Comparison of ENCODE assay signal across 8 cellular contexts in the genomic region with DNA sequence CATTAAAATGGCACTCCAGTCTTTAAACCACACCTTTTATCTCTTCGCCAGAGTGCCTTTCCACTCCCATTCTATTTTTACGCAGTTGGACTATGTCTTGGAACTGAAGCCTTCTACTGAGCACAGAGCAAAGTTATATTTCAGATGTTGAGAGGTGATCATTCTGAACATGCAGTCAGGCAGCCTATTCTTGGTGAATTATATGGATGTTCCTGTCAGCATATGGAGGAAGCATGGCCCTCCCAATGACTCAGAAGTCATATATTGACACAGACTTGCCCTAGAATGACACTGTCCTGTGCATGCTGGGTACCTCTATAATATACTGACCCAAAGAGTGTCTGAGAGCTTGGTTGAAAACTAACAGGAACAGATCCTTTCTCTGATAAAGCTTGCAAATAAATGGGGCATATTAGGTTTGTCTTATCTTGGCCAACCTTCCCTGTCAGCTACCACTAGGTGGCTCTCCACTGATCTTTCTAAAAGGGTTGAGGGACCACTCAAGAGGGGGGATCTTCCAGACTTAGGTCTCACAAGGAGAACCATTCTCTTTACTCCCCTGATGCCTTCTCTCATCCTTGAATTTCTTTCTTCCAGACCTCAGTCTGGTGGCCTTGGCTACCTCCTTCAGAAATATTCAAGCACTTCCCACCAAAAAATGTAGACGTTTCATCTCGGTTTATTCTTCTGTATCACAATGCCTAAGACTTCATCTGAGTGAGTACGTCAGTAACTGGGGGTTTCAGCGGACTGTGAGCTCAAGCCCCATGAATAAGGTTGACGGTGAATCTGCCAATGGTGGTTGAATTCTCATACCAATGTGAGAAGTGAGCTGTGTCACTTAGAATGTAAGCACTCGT. TPM values are rescaled to one million over a fixed set of nuclear protein-coding genes. Genes with fewer than 3 reads are reported as not detected.
A peak's percentile ranks its signal among the peaks of the same experiment; 100 is the strongest.
DNase-seq lines count a peak whose midpoint lies in the region; ATAC-seq, FAIRE-seq and TF ChIP-seq lines count a peak whose summit lies in the region.

No MANE protein-coding gene starts in this region.

- peaks cover 5 to 23% (median 11%) of the 10 kb centered on the region in 3 donors for H3K27me3 Mint-ChIP-seq in CD14-positive monocyte (ENCODE audit: low read depth in 3 of 3)

- H3K27me3 ChIP-seq in brain microvascular endothelial cell (replicated peaks) (peaks cover 2% of the 10 kb centered on the region), HepG2 (ENCODE audit: control insufficient read depth in 1 of 2, insufficient read depth in 2 of 2, low read length in 2 of 2) (no peaks in the 10 kb centered on the region; a peak in 1 of 5 replicates), uterus (no peaks in the 10 kb centered on the region)

- peak; percentile 37; the same call in 1 of the 2 replicates for TF ChIP-seq RAD21 in HepG2 (CRISPR knock-in tag; IDR thresholded peaks at IDR 0.05)

- H3K36me3 ChIP-seq in brain microvascular endothelial cell (replicated peaks) (no peaks in the 10 kb centered on the region), HepG2 (replicated peaks in 1 of 2; ENCODE audit: control insufficient read depth in 1 of 2, insufficient read depth in 2 of 2, low read length in 2 of 2) (no peaks in the 10 kb centered on the region), uterus (no peaks in the 10 kb centered on the region)

- CTCF ChIA-PET in HepG2 (lab: Yijun Ruan, JAX; ENCODE audit: low intra/inter-chr PET ratio, low total read pairs): interaction anchor here (1.1 to 1.4 kb wide), 2 partner anchors 32 to 149 kb away, joined by 3 to 8 read pairs; a partner anchor contains a TSS

- TF ChIP-seq EP300 in HepG2 (IDR thresholded peaks at IDR 0.05; ENCODE audit: low read depth in 2 of 2, low read length in 2 of 2): peak in 1 of 2 experiments; percentile 34; a peak in 1 of 4 replicates
- TF ChIP-seq EP300 in HepG2 (CRISPR knock-in tag; IDR thresholded peaks at IDR 0.05; ENCODE audit: borderline replicate concordance): no peak

- no peak overlapping the region for H2AFZ ChIP-seq in HepG2 (ENCODE audit: low read length)

- ATAC-seq in HG02798 (IDR thresholded peaks at IDR 0.05; ENCODE audit: poor library complexity, unreplicated experiment) (peak; percentile 77), HepG2 (peak; percentile 90)

- no TSS peak for BruUV-seq in HepG2 (replicated peaks; lab: Mats Ljungman, UMichigan)

- H3K79me2 ChIP-seq in HepG2 (ENCODE audit: insufficient read depth, low read length): no peaks in the 10 kb centered on the region

- no peak overlapping the region for H3K9ac ChIP-seq in HepG2 (ENCODE audit: insufficient read depth, low read depth, low read length)

- peaks cover 3% of the 10 kb centered on the region for H3K4me1 Mint-ChIP-seq in CD14-positive monocyte

- FAIRE-seq in HepG2 (lab: Jason Lieb, UNC): peak; percentile 51

- TF ChIP-seq POLR2A in HepG2 (IDR thresholded peaks at IDR 0.05; ENCODE audit: insufficient read depth in 1 of 2, low read depth in 2 of 2, low read length in 2 of 2) (no peak), uterus (IDR thresholded peaks at IDR 0.05) (no peak)

- TF ChIP-seq CTCF in CD14-positive monocyte (IDR thresholded peaks at IDR 0.05): peak; percentile 75
- TF ChIP-seq CTCF in GM12874 (IDR thresholded peaks at IDR 0.05; ENCODE audit: insufficient read depth, low read depth, low read length): peak; percentile 66; the same call in 1 of the 2 replicates
- TF ChIP-seq CTCF in brain microvascular endothelial cell (IDR thresholded peaks at IDR 0.05; ENCODE audit: low read depth, low read length, missing control alignments): peak; percentile 80
- TF ChIP-seq CTCF in HepG2 (CRISPR knock-in tag; IDR thresholded peaks at IDR 0.05): peak; percentile 75
- peak; percentile 20 to 57 (median 37) for TF ChIP-seq CTCF in uterus (IDR thresholded peaks at IDR 0.05)

- H3K9me3 Mint-ChIP-seq in CD14-positive monocyte: no peaks in the 10 kb centered on the region

- no peak for DNase-seq in CD14-positive monocyte (ENCODE audit: low spot score)
- DNase-seq in NCI-H446 treated with DMSO at 0.1 percent for 48 hours (lab: John Stamatoyannopoulos, UW): peak; percentile 11
- peak; percentile 14 for DNase-seq in brain microvascular endothelial cell
- peak; percentile 80 for DNase-seq in HepG2 (ENCODE audit: low spot score)
- DNase-seq in uterus: peak in 1 of 2 donors; percentile 23
- DNase-seq in GDM1 (lab: John Stamatoyannopoulos, UW): no peak

- H3K27ac ChIP-seq in brain microvascular endothelial cell: no peak overlapping the region
- no peak overlapping the region for H3K27ac ChIP-seq in HepG2 (ENCODE audit: extremely low read length, insufficient read depth, low read length)
- no peak overlapping the region for H3K27ac ChIP-seq in uterus

- POLR2A ChIA-PET in HepG2 (lab: Yijun Ruan, JAX): interaction anchor here (0.9 to 2.3 kb wide), 6 partner anchors 9 to 149 kb away, joined by 3 to 32 read pairs (median 6); a partner anchor contains a TSS

- H3K4me1 ChIP-seq in HepG2 (ENCODE audit: insufficient read depth, low read length) (peaks cover 48% of the 10 kb centered on the region), uterus (no peaks in the 10 kb centered on the region)

- H3K36me3 Mint-ChIP-seq in CD14-positive monocyte: no peaks in the 10 kb centered on the region

- in situ Hi-C loops in brain microvascular endothelial cell (cut with HindIII; ENCODE audit: low pct_ligation_motif_present, low sequenced_read_pairs) (loop anchor here (25.0 kb wide), 1 partner anchor 153 kb away; a partner anchor contains a TSS), HepG2 (cut with HindIII; ENCODE audit: extremely low pct_ligation_motif_present, low pct_unique_long_range_greater_than_20kb) (loop anchor here (10.0 kb wide), 1 partner anchor 150 kb away; a partner anchor contains a TSS)

- H3K4me3 ChIP-seq in brain microvascular endothelial cell (ENCODE audit: low read depth, low read length) (no peak overlapping the region), HepG2 (replicated peaks in 1 of 3; ENCODE audit: insufficient read depth in 1 of 3, low read depth in 2 of 3, low read length in 3 of 3) (no peak overlapping the region), uterus (no peak overlapping the region)

- H3K4me3 Mint-ChIP-seq in CD14-positive monocyte: no peak overlapping the region

- 45% methylated on average over 8 of the region's 8 CpGs for WGBS in HepG2 (ENCODE audit: low lambda C conversion rate)

- peak overlapping the region; percentile 28; the same call in 1 of the 2 replicates for H3K4me2 ChIP-seq in HepG2 (ENCODE audit: low read depth, low read length)

- no peaks in the 10 kb centered on the region for H3K9me3 ChIP-seq in HepG2 (ENCODE audit: low read length)
- H3K9me3 ChIP-seq in uterus: no peaks in the 10 kb centered on the region

- intact Hi-C loops in CD14-positive monocyte (cut with micrococcal nuclease): no loop called here
- intact Hi-C loops in HepG2 (cut with micrococcal nuclease; ENCODE audit: unreplicated experiment): no loop called here
- intact Hi-C loops in uterus (cut with DNase I; ENCODE audit: low total_unique reads): no loop called here

- H3K27ac Mint-ChIP-seq in CD14-positive monocyte: no peak overlapping the region

- H4K20me1 ChIP-seq in HepG2 (ENCODE audit: insufficient read depth, low read length): no peaks in the 10 kb centered on the region

RNA-seq across cellular contexts. Expression of a gene that starts 11.8 kb away (rescaled TPM):
- polyA plus RNA-seq in CD14-positive monocyte (1 to 10 TPM; 4.4 to 5.5 TPM), HepG2 (2011; rRNA removed) (4.5 and 5.5 TPM in 2 replicates)
- total RNA-seq in HepG2 (2016; rRNA removed; fragmentation: Illumina TruSeq; extraction: Trizol) (6.1 and 12.7 TPM in 2 replicates), uterus (1 to 10 TPM in 3 of 4 donors, under 1 TPM in 1; 0.51 to 6.7 (median 1.6) TPM)
- total RNA-seq in HepG2 (2016; cell fraction: cytosol; rRNA removed; fragmentation: Illumina TruSeq; extraction: Trizol; ENCODE audit: low read depth): 2.6 and 6.2 TPM in 2 replicates
- 7.8 and 11.4 TPM in 2 replicates for total RNA-seq in HepG2 (2016; cell fraction: insoluble cytoplasmic fraction; rRNA removed; fragmentation: Illumina TruSeq; extraction: Trizol)
- total RNA-seq in HepG2 (2016; cell fraction: membrane; rRNA removed; fragmentation: Illumina TruSeq; extraction: Trizol): 4.5 and 4.8 TPM in 2 replicates
- total RNA-seq in HepG2 (2016; cell fraction: nucleus; rRNA removed; fragmentation: Illumina TruSeq; extraction: Trizol): 5.6 and 13.0 TPM in 2 replicates
- polyA plus RNA-seq in HepG2 (2011; cell fraction: cytosol; rRNA removed): 1.9 and 2.6 TPM in 2 replicates
- polyA plus RNA-seq in HepG2 (2011; cell fraction: nucleus; rRNA removed): 1.2 and 2.2 TPM in 2 replicates
- polyA plus RNA-seq in HepG2 (2012): 3.5 and 6.1 TPM in 2 replicates
- polyA plus RNA-seq in HepG2 (2016; cell fraction: cytosol; fragmentation: Illumina TruSeq; extraction: Trizol; ENCODE audit: low read depth): 3.2 and 3.5 TPM in 2 replicates
- polyA plus RNA-seq in HepG2 (2016; cell fraction: insoluble cytoplasmic fraction; fragmentation: Illumina TruSeq; extraction: Trizol; ENCODE audit: low read depth): 7.9 and 10.9 TPM in 2 replicates
- 4.2 and 7.1 TPM in 2 replicates for polyA plus RNA-seq in HepG2 (2016; cell fraction: membrane; fragmentation: Illumina TruSeq; extraction: Trizol; ENCODE audit: low read depth)
- polyA plus RNA-seq in HepG2 (2016; cell fraction: nucleus; fragmentation: Illumina TruSeq; extraction: Trizol; ENCODE audit: insufficient read depth, low read depth): 10.4 and 11.9 TPM in 2 replicates
- polyA minus RNA-seq in HepG2 (2011; rRNA and poly(A)+ RNA removed; ENCODE audit: low replicate concordance): 13.9 and 20.9 TPM in 2 replicates
- polyA minus RNA-seq in HepG2 (2011; cell fraction: cytosol; rRNA and poly(A)+ RNA removed): 0.62 and 3.3 TPM in 2 replicates
- polyA minus RNA-seq in HepG2 (2011; cell fraction: nucleus; rRNA and poly(A)+ RNA removed): 4.2 and 5.0 TPM in 2 replicates

RNA-seq across cellular contexts. Expression of a gene that starts 32.6 kb away (rescaled TPM):
- polyA plus RNA-seq in CD14-positive monocyte (not detected), HepG2 (2011; rRNA removed) (4.1 and 4.7 TPM in 2 replicates)
- total RNA-seq in HepG2 (2016; rRNA removed; fragmentation: Illumina TruSeq; extraction: Trizol) (11.9 and 14.5 TPM in 2 replicates), uterus (10 to 100 TPM in 3 of 4 donors, 1 to 10 TPM in 1; 2.0 to 42.6 (median 13.1) TPM)
- total RNA-seq in HepG2 (2016; cell fraction: cytosol; rRNA removed; fragmentation: Illumina TruSeq; extraction: Trizol; ENCODE audit: low read depth): 71.5 and 79.3 TPM in 2 replicates
- total RNA-seq in HepG2 (2016; cell fraction: insoluble cytoplasmic fraction; rRNA removed; fragmentation: Illumina TruSeq; extraction: Trizol): 15.0 and 17.4 TPM in 2 replicates
- 26.6 and 27.6 TPM in 2 replicates for total RNA-seq in HepG2 (2016; cell fraction: membrane; rRNA removed; fragmentation: Illumina TruSeq; extraction: Trizol)
- 10.3 and 10.9 TPM in 2 replicates for total RNA-seq in HepG2 (2016; cell fraction: nucleus; rRNA removed; fragmentation: Illumina TruSeq; extraction: Trizol)
- polyA plus RNA-seq in HepG2 (2011; cell fraction: cytosol; rRNA removed): 1.9 and 3.6 TPM in 2 replicates
- 1.00 and 1.9 TPM in 2 replicates for polyA plus RNA-seq in HepG2 (2011; cell fraction: nucleus; rRNA removed)
- 10.2 and 17.7 TPM in 2 replicates for polyA plus RNA-seq in HepG2 (2012)
- 2.5 and 3.6 TPM in 2 replicates for polyA plus RNA-seq in HepG2 (2016; cell fraction: cytosol; fragmentation: Illumina TruSeq; extraction: Trizol; ENCODE audit: low read depth)
- polyA plus RNA-seq in HepG2 (2016; cell fraction: insoluble cytoplasmic fraction; fragmentation: Illumina TruSeq; extraction: Trizol; ENCODE audit: low read depth): 9.3 and 10.5 TPM in 2 replicates
- polyA plus RNA-seq in HepG2 (2016; cell fraction: membrane; fragmentation: Illumina TruSeq; extraction: Trizol; ENCODE audit: low read depth): 6.3 and 7.5 TPM in 2 replicates
- 9.9 and 11.4 TPM in 2 replicates for polyA plus RNA-seq in HepG2 (2016; cell fraction: nucleus; fragmentation: Illumina TruSeq; extraction: Trizol; ENCODE audit: insufficient read depth, low read depth)
- polyA minus RNA-seq in HepG2 (2011; rRNA and poly(A)+ RNA removed; ENCODE audit: low replicate concordance): 7.5 and 9.8 TPM in 2 replicates
- 9.3 and 10.9 TPM in 2 replicates for polyA minus RNA-seq in HepG2 (2011; cell fraction: cytosol; rRNA and poly(A)+ RNA removed)
- 7.2 and 7.9 TPM in 2 replicates for polyA minus RNA-seq in HepG2 (2011; cell fraction: nucleus; rRNA and poly(A)+ RNA removed)

Comparison
In these comparisons a context has a peak if more than half of its experiments do, and no peak if none do; other contexts are left out.
1. DNase-seq: peak in NCI-H446 treated with DMSO at 0.1 percent for 48 hours (single experiment), brain microvascular endothelial cell (single experiment) and HepG2 (single experiment); none in CD14-positive monocyte (single experiment) and GDM1 (single experiment).
2. Peak in every context shown above with its lines, with median percentiles within 50 percentile points of each other: CTCF ChIP-seq.